Comparison of ENCODE assay signal across 21 cellular contexts in the genomic region with DNA sequence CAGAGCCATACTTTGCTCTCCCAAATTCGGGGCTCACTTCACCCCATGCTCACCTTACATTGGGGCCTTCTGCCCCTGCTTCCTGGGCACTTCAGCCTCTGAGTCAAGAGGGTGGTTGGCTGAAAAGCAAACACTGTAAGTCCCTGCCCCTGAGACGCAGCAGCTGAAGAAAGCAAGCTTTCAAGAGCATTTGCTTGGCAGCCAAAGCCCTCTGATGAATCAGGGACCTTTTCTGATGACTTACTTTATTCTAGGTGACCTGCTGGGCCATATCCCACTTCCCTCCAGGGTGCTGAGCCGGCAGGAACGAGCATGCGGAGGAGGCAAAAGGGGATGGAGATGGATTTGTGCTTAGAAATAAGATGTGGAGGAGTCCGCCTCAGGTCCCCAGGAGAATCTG.
DNase-seq lines count a peak whose midpoint lies in the region; ATAC-seq and TF ChIP-seq lines count a peak whose summit lies in the region.
"Had no signal": no experiment of that assay in that cellular context is flagged by ENCODE, and none has a peak within 500 bp of the region (broad histone marks: within the 10 kb centered on the region; RNA-seq: fewer than 3 reads in every experiment).

No MANE protein-coding gene starts in this region.

- TF ChIP-seq POLR2A in heart left ventricle (IDR thresholded peaks at IDR 0.05) (no peak), thyroid gland (IDR thresholded peaks at IDR 0.05) (no peak)

- no peaks in the 10 kb centered on the region for H3K27me3 ChIP-seq in adipocyte (replicated peaks; ENCODE audit: control insufficient read depth, insufficient read depth, low read length)
- no peaks in the 10 kb centered on the region for H3K27me3 ChIP-seq in heart left ventricle
- no peaks in the 10 kb centered on the region for H3K27me3 ChIP-seq in thyroid gland
- H3K27me3 ChIP-seq: BLaER1 treated with 17β-estradiol and CSF1 and Interleukin-3, amounts not matched to agents 10 nM and 100 nM; brain microvascular endothelial cell had no signal

- H3K36me3 ChIP-seq in adipocyte (ENCODE audit: control insufficient read depth, insufficient read depth, low read length, severe bottlenecking) (no peaks in the 10 kb centered on the region), heart left ventricle (no peaks in the 10 kb centered on the region), thyroid gland (no peaks in the 10 kb centered on the region)
- H3K36me3 ChIP-seq: BLaER1 treated with 17β-estradiol and CSF1 and Interleukin-3, amounts not matched to agents 10 nM and 100 nM; brain microvascular endothelial cell; WERI-Rb-1 had no signal

- H3K27me3 Mint-ChIP-seq in activated CD4-positive, alpha-beta T cell treated with anti-CD3 and anti-CD28 coated beads, Interleukin-2, amount 10 ng/mL, durations not matched to agents 7 days and 5 days: no peaks in the 10 kb centered on the region
- H3K27me3 Mint-ChIP-seq: T-helper 17 cell had no signal

- peaks cover 21% of the 10 kb centered on the region for H3K4me1 ChIP-seq in adipocyte (ENCODE audit: control insufficient read depth, insufficient read depth, low read length)
- H3K4me1 ChIP-seq in heart left ventricle: peaks cover 8 to 25% (median 20%) of the 10 kb centered on the region in 12 donors
- H3K4me1 ChIP-seq in thyroid gland: peaks cover 15 to 23% of the 10 kb centered on the region in 2 donors

- TF ChIP-seq CTCF in heart left ventricle (IDR thresholded peaks at IDR 0.05) (no peak), thyroid gland (IDR thresholded peaks at IDR 0.05) (no peak)

- peak in 1 of 4 donors; percentile 24 for ATAC-seq in heart left ventricle
- ATAC-seq: activated CD8-positive, alpha-beta T cell treated with anti-CD3 and anti-CD28 coated beads, Interleukin-2, amount 10 ng/mL, durations not matched to agents 7 days and 5 days; activated T-cell treated with anti-CD3 and anti-CD28 coated beads, Interleukin-2, amount 50 U/mL, for 4 hours; T-helper 17 cell had no signal

- H3K36me3 Mint-ChIP-seq in activated CD4-positive, alpha-beta T cell treated with anti-CD3 and anti-CD28 coated beads, Interleukin-2, amount 10 ng/mL, durations not matched to agents 7 days and 5 days (ENCODE audit: low read depth): no peaks in the 10 kb centered on the region
- H3K36me3 Mint-ChIP-seq: activated naive CD4-positive, alpha-beta T cell treated with anti-CD3 and anti-CD28 coated beads, Interleukin-2, amount 10 ng/mL, durations not matched to agents 7 days and 5 days; naive B cell had no signal

- H3K4me3 ChIP-seq in adipocyte (ENCODE audit: low read length): no peak overlapping the region
- H3K4me3 ChIP-seq in heart left ventricle: no peak overlapping the region
- no peak overlapping the region for H3K4me3 ChIP-seq in thyroid gland (replicated peaks in 1 of 3)
- H3K4me3 ChIP-seq: BLaER1 treated with 17β-estradiol and CSF1 and Interleukin-3, amounts not matched to agents 10 nM and 100 nM; smooth muscle cell had no signal

- H3K4me3 Mint-ChIP-seq in activated CD4-positive, alpha-beta T cell treated with anti-CD3 and anti-CD28 coated beads, Interleukin-2, amount 10 ng/mL, durations not matched to agents 7 days and 5 days: no peak overlapping the region
- H3K4me3 Mint-ChIP-seq: activated CD8-positive, alpha-beta T cell treated with anti-CD3 and anti-CD28 coated beads, Interleukin-2, amount 10 ng/mL, durations not matched to agents 7 days and 5 days; activated naive CD4-positive, alpha-beta T cell treated with anti-CD3 and anti-CD28 coated beads, Interleukin-2, amount 10 ng/mL, durations not matched to agents 7 days and 5 days; activated T-cell treated with anti-CD3 and anti-CD28 coated beads, Interleukin-2, amount 50 U/mL, for 4 hours; naive B cell; T-helper 17 cell had no signal

- peak overlapping the region in 8 of 12 donors; percentile 15 to 68 (median 50) for H3K27ac ChIP-seq in heart left ventricle
- peak overlapping the region in 1 of 3 donors; percentile 15 for H3K27ac ChIP-seq in thyroid gland
- H3K27ac ChIP-seq: BLaER1 treated with 17β-estradiol and CSF1 and Interleukin-3, amounts not matched to agents 10 nM and 100 nM; brain microvascular endothelial cell; WERI-Rb-1 had no signal

- no peaks in the 10 kb centered on the region for H3K9me3 Mint-ChIP-seq in activated CD4-positive, alpha-beta T cell treated with anti-CD3 and anti-CD28 coated beads, Interleukin-2, amount 10 ng/mL, durations not matched to agents 7 days and 5 days
- H3K9me3 Mint-ChIP-seq: activated naive CD4-positive, alpha-beta T cell treated with anti-CD3 and anti-CD28 coated beads, Interleukin-2, amount 10 ng/mL, durations not matched to agents 7 days and 5 days; activated T-cell treated with anti-CD3 and anti-CD28 coated beads, Interleukin-2, amount 50 U/mL, for 4 hours; naive B cell had no signal

- H3K9ac ChIP-seq in adipocyte (ENCODE audit: low read length): peak overlapping the region; percentile 18
- H3K9ac ChIP-seq: BLaER1 treated with 17β-estradiol and CSF1 and Interleukin-3, amounts not matched to agents 10 nM and 100 nM had no signal

- no peaks in the 10 kb centered on the region for H3K9me3 ChIP-seq in adipocyte (ENCODE audit: control insufficient read depth, low read length)
- H3K9me3 ChIP-seq in heart left ventricle: no peaks in the 10 kb centered on the region
- no peaks in the 10 kb centered on the region for H3K9me3 ChIP-seq in thyroid gland

- peak; percentile 15 for DNase-seq in NCI-H2029 (lab: John Stamatoyannopoulos, UW)
- no peak for DNase-seq in NCI-H2029 treated with DMSO at 0.1 percent for 48 hours (lab: John Stamatoyannopoulos, UW)
- no peak for DNase-seq in adipocyte (ENCODE audit: low read depth)
- DNase-seq in heart left ventricle: peak in 1 of 5 donors; percentile 14
- DNase-seq in thyroid gland: peak; percentile 49 to 55
- no peak for DNase-seq in activated CD4-positive, alpha-beta T cell treated with anti-CD3 and anti-CD28 coated beads, Interleukin-2, amount 10 ng/mL, durations not matched to agents 7 days and 5 days
- DNase-seq in cerebellar nuclear complex (lab: John Stamatoyannopoulos, UW): no peak
- no peak for DNase-seq in DMS53 treated with DMSO at 0.1 percent for 48 hours (lab: John Stamatoyannopoulos, UW; ENCODE audit: unreplicated experiment)
- DNase-seq: activated CD8-positive, alpha-beta T cell treated with anti-CD3 and anti-CD28 coated beads, Interleukin-2, amount 10 ng/mL, durations not matched to agents 7 days and 5 days; activated naive CD4-positive, alpha-beta T cell treated with anti-CD3 and anti-CD28 coated beads, Interleukin-2, amount 10 ng/mL, durations not matched to agents 7 days and 5 days; activated T-cell treated with anti-CD3 and anti-CD28 coated beads, Interleukin-2, amount 50 U/mL, for 4 hours; brain microvascular endothelial cell; dermis blood vessel endothelial cell; naive B cell; NCI-H1694; NCI-H446 treated with DMSO at 0.1 percent for 48 hours; SHP77; T-helper 17 cell; WERI-Rb-1 had no signal

- CTCF ChIA-PET in activated CD4-positive, alpha-beta T cell treated with anti-CD3 and anti-CD28 coated beads, Interleukin-2, amount 10 ng/mL, durations not matched to agents 7 days and 5 days (lab: Charles Lee): no interaction called here

- POLR2A ChIA-PET in activated CD4-positive, alpha-beta T cell treated with anti-CD3 and anti-CD28 coated beads, Interleukin-2, amount 10 ng/mL, durations not matched to agents 7 days and 5 days (lab: Charles Lee): no interaction called here

- H3K4me1 Mint-ChIP-seq in activated CD4-positive, alpha-beta T cell treated with anti-CD3 and anti-CD28 coated beads, Interleukin-2, amount 10 ng/mL, durations not matched to agents 7 days and 5 days: no peaks in the 10 kb centered on the region
- H3K4me1 Mint-ChIP-seq: activated naive CD4-positive, alpha-beta T cell treated with anti-CD3 and anti-CD28 coated beads, Interleukin-2, amount 10 ng/mL, durations not matched to agents 7 days and 5 days; naive B cell; T-helper 17 cell had no signal

- no peak overlapping the region for H3K27ac Mint-ChIP-seq in activated CD4-positive, alpha-beta T cell treated with anti-CD3 and anti-CD28 coated beads, Interleukin-2, amount 10 ng/mL, durations not matched to agents 7 days and 5 days
- H3K27ac Mint-ChIP-seq: activated CD8-positive, alpha-beta T cell treated with anti-CD3 and anti-CD28 coated beads, Interleukin-2, amount 10 ng/mL, durations not matched to agents 7 days and 5 days; activated naive CD4-positive, alpha-beta T cell treated with anti-CD3 and anti-CD28 coated beads, Interleukin-2, amount 10 ng/mL, durations not matched to agents 7 days and 5 days; naive B cell; T-helper 17 cell had no signal

- intact Hi-C loops in heart left ventricle (cut with DNase I): loop anchor here in 1 of 10 donors (10.0 kb wide), 1 partner anchor 77 kb away; no protein-coding TSS in a partner anchor
- intact Hi-C loops in thyroid gland (cut with DNase I): no loop called here

- WGBS in heart left ventricle, 4 donors: 66 to 69% (median 68%) methylated on average over 6 of the region's 6 CpGs
- WGBS in thyroid gland, 2 donors: 31 to 49% methylated on average over 6 of the region's 6 CpGs

Comparison
In these comparisons a context has a peak if more than half of its experiments do, and no peak if none do; other contexts are left out.
1. DNase-seq: peak in NCI-H2029 (single experiment) and thyroid gland (2 of 2); none in NCI-H2029 treated with DMSO at 0.1 percent for 48 hours (single experiment), adipocyte (single experiment), activated CD4-positive, alpha-beta T cell treated with anti-CD3 and anti-CD28 coated beads, Interleukin-2, amount 10 ng/mL, durations not matched to agents 7 days and 5 days (single experiment), cerebellar nuclear complex (0 of 2) and DMS53 treated with DMSO at 0.1 percent for 48 hours (single experiment).